9 cellular contexts compared by ENCODE assay signal in the genomic region with DNA sequence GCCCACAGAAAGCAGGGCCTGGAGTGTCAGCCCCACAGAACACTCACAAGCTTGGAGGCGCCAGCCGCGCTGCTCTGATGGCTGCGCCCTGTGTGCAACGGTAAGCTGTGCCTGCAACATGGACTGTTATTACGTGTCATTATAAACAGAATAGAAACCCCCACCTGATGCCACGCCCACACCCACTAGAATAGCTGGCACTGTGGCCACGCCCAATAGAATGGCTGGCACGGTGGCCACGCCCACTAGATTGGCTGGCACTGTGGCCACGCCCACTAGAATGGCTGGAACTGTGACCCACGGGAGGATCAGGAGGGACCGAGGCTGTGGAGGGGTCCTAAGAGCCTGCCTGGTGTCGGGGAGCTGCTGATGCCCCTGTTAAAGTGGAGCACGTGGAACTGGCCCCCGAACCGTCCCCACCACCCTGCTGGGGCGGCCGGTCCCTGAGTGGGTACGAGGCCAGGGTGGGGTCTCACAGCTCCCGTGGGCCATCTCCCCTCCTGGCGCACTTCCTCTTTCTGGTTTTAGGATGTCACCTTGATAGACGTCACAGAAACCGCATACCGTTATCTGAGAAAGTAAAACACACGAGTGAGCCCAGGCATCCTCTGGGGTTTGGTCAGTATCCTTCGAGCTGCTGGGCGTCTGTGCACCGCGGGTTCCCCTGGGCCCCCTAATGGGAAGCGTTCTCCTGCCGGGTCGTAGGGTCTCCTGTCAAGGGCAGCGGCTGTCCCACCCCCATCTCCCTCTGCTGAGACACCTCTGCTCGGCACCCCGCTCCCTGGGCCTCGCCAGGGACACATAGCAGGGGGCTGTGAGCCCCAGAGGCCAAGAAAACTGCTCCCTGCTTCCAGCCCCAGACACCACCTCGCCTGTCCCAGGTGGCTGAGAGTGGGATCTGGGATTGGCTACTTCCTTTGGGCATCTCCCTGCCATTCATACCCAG. TPM values are rescaled to one million over a fixed set of nuclear protein-coding genes. Genes with fewer than 3 reads are reported as not detected.
DNase-seq lines count a peak whose midpoint lies in the region; ATAC-seq and TF ChIP-seq lines count a peak whose summit lies in the region.
"Had no signal": no experiment of that assay in that cellular context is flagged by ENCODE, and none has a peak within 500 bp of the region (broad histone marks: within the 10 kb centered on the region; RNA-seq: fewer than 3 reads in every experiment).

No MANE protein-coding gene starts in this region.

- H3K9me3 ChIP-seq in DND-41 (ENCODE audit: insufficient read depth, low read length, severe bottlenecking) (no peaks in the 10 kb centered on the region), MM.1S (replicated peaks; ENCODE audit: insufficient read depth, low read length) (no peaks in the 10 kb centered on the region)

- H3K27ac ChIP-seq in DND-41 (ENCODE audit: low read length) (no peak overlapping the region), MM.1S (ENCODE audit: low read length) (no peak overlapping the region)

- peak overlapping the region in 1 of 2 donors; percentile 22 for H3K27ac Mint-ChIP-seq in natural killer cell

- no peaks in the 10 kb centered on the region for H3F3A ChIP-seq in MM.1S (ENCODE audit: insufficient read depth, low read length)

- H3K4me2 ChIP-seq in DND-41 (ENCODE audit: insufficient read depth, low read length) (no peak overlapping the region), MM.1S (ENCODE audit: low read depth, low read length) (peak overlapping the region; percentile 72)

- no peak for ATAC-seq in DND-41 (ENCODE audit: insufficient read depth, low read depth)
- peak; percentile 47 for ATAC-seq in GM21526 (IDR thresholded peaks at IDR 0.05; ENCODE audit: low FRiP score, unreplicated experiment)
- ATAC-seq in natural killer cell: peak; percentile 66 to 69 (median 67)

- in situ Hi-C loops in ACHN (cut with HindIII; ENCODE audit: low pct_ligation_motif_present, low pct_unique_long_range_greater_than_20kb, low sequenced_read_pairs): no loop called here

- H4K20me1 ChIP-seq in DND-41 (ENCODE audit: insufficient read depth, low read length): no peaks in the 10 kb centered on the region
- no peaks in the 10 kb centered on the region for H4K20me1 ChIP-seq in MM.1S (ENCODE audit: insufficient read depth, low read length)

- peaks cover 27 to 54% of the 10 kb centered on the region in 2 donors for H3K27me3 Mint-ChIP-seq in natural killer cell (ENCODE audit: low read depth in 2 of 2)

- H3K4me3 Mint-ChIP-seq in natural killer cell: peak overlapping the region; percentile 55

- no peaks in the 10 kb centered on the region for H3K9me3 Mint-ChIP-seq in natural killer cell

- H3K36me3 ChIP-seq in DND-41 (ENCODE audit: insufficient read depth, low read length): no peaks in the 10 kb centered on the region
- H3K36me3 ChIP-seq in MM.1S (replicated peaks; ENCODE audit: insufficient read depth, low read length): no peaks in the 10 kb centered on the region

- TF ChIP-seq CTCF in DND-41 (IDR thresholded peaks at IDR 0.05; ENCODE audit: borderline replicate concordance, extremely low read depth, low read length, poor library complexity, severe bottlenecking) (no peak), MM.1S (IDR thresholded peaks at IDR 0.05; ENCODE audit: low read length) (no peak), natural killer cell (IDR thresholded peaks at IDR 0.05) (no peak)

- peaks cover 39% of the 10 kb centered on the region for H3K4me1 ChIP-seq in DND-41 (ENCODE audit: insufficient read depth, low read length)
- peaks cover 16% of the 10 kb centered on the region for H3K4me1 ChIP-seq in MM.1S (ENCODE audit: low read length)

- no peaks in the 10 kb centered on the region for H3K36me3 Mint-ChIP-seq in natural killer cell

- H3K79me2 ChIP-seq in DND-41 (ENCODE audit: insufficient read depth, low read length): no peaks in the 10 kb centered on the region
- no peaks in the 10 kb centered on the region for H3K79me2 ChIP-seq in MM.1S (ENCODE audit: low read length)

- no peak overlapping the region for H3K4me3 ChIP-seq in DND-41 (ENCODE audit: low read depth in 1 of 2, low read length in 2 of 2)
- peak overlapping the region; percentile 24 for H3K4me3 ChIP-seq in MM.1S (ENCODE audit: low read length)

- DNase-seq in DND-41 (peak; percentile 47), MM.1S (peak; percentile 70), natural killer cell (peak; percentile 43), AG08396 (ENCODE audit: low spot score) (no peak), NCI-H1105 (lab: John Stamatoyannopoulos, UW) (no peak), ACHN (no peak)
- peak; percentile 80 to 82 for DNase-seq in activated CD4-positive, alpha-beta T cell treated with anti-CD3 and anti-CD28 coated beads, Interleukin-2, amount 50 U/mL, for 48 hours

- H2AFZ ChIP-seq in DND-41 (ENCODE audit: low read depth, low read length): no peak overlapping the region
- no peak overlapping the region for H2AFZ ChIP-seq in MM.1S (ENCODE audit: low read length)

- peaks cover 30 to 47% of the 10 kb centered on the region in 2 donors for H3K4me1 Mint-ChIP-seq in natural killer cell

- H3K9me2 ChIP-seq in MM.1S (replicated peaks; ENCODE audit: insufficient read depth, low read length): no peaks in the 10 kb centered on the region

- no peak overlapping the region for H3K9ac ChIP-seq in DND-41 (ENCODE audit: low read depth, low read length)
- no peak overlapping the region; the same call in 1 of the 2 replicates for H3K9ac ChIP-seq in MM.1S (ENCODE audit: low read length)

- intact Hi-C loops in natural killer cell (cut with micrococcal nuclease): no loop called here

- H3K27me3 ChIP-seq in DND-41 (ENCODE audit: insufficient read depth, low read length, poor library complexity) (no peaks in the 10 kb centered on the region), MM.1S (replicated peaks; ENCODE audit: insufficient read depth, low read length) (peaks cover 93% of the 10 kb centered on the region)

RNA-seq across cellular contexts. Expression of a gene that starts 25.4 kb away (rescaled TPM):
- 10 to 100 TPM; 22.3 to 24.0 (median 23.8) TPM for total RNA-seq in natural killer cell

RNA-seq across cellular contexts. Expression of a gene that starts 28.9 kb away (rescaled TPM):
- not detected for total RNA-seq in natural killer cell
- total RNA-seq: fibroblast of villous mesenchyme had no signal

RNA-seq across cellular contexts. Expression of a gene that starts 39.9 kb away (rescaled TPM):
- total RNA-seq in natural killer cell: 10 to 100 TPM; 45.1 to 60.1 (median 53.1) TPM

RNA-seq across cellular contexts. Expression of a gene that starts 51.6 kb away (rescaled TPM):
- 100 to 1,000 TPM in 1 of 3 donors, 10 to 100 TPM in 2; 79.5 to 116 (median 83.4) TPM for total RNA-seq in natural killer cell

Comparison
In these comparisons a context has a peak if more than half of its experiments do, and no peak if none do; other contexts are left out.
1. DNase-seq: peak in DND-41 (single experiment), MM.1S (single experiment), activated CD4-positive, alpha-beta T cell treated with anti-CD3 and anti-CD28 coated beads, Interleukin-2, amount 50 U/mL, for 48 hours (2 of 2) and natural killer cell (single experiment); none in AG08396 (single experiment), NCI-H1105 (single experiment) and ACHN (single experiment).